Comparison of ENCODE assay signal across 28 cellular contexts in genomic region chr5:65508978-65509377, GRCh38.
"Had no signal": no experiment of that assay in that cellular context is flagged by ENCODE, and none has a peak within 500 bp of the region (broad histone marks: within the 10 kb centered on the region; RNA-seq: fewer than 3 reads in every experiment).

No MANE protein-coding gene starts in this region.

- ATAC-seq: Panc1 had no signal

- H3K36me3 Mint-ChIP-seq: activated CD4-positive, alpha-beta memory T cell treated with anti-CD3 and anti-CD28 coated beads for 36 hours had no signal

- DNase-seq: activated CD4-positive, alpha-beta memory T cell treated with anti-CD3 and anti-CD28 coated beads for 36 hours; activated CD4-positive, alpha-beta T cell treated with anti-CD3 and anti-CD28 coated beads, Interleukin-2, amount 10 ng/mL, durations not matched to agents 7 days and 5 days; activated CD4-positive, CD25-positive, alpha-beta regulatory T cell; activated CD8-positive, alpha-beta memory T cell treated with anti-CD3 and anti-CD28 coated beads for 24 hours; activated naive CD4-positive, alpha-beta T cell treated with anti-CD3 and anti-CD28 coated beads, Interleukin-2, amount 50 U/mL, for 16 hours; activated naive CD8-positive, alpha-beta T cell treated with anti-CD3 and anti-CD28 coated beads, Interleukin-2, amount 10 ng/mL, durations not matched to agents 7 days and 5 days; activated T-cell treated with anti-CD3 and anti-CD28 coated beads, Interleukin-2, amount 50 U/mL, for 48 hours; adrenal gland; anterior cingulate cortex; central memory CD4-positive, alpha-beta T cell; Karpas-422; MM.1S; NCI-H1105; NCI-H1436; NCI-H1694 treated with DMSO at 0.1 percent for 48 hours; NCI-H2029 treated with DMSO at 0.1 percent for 48 hours; NCI-H345; NCI-H510A; NCI-H526 treated with DMSO at 0.1 percent for 48 hours; NCI-H82; Right ventricle myocardium superior; RPMI8226; SJCRH30; SK-N-SH; T-helper 1 cell had no signal

- H3K9me3 Mint-ChIP-seq: activated CD4-positive, alpha-beta memory T cell treated with anti-CD3 and anti-CD28 coated beads for 36 hours; activated CD4-positive, alpha-beta T cell treated with anti-CD3 and anti-CD28 coated beads, Interleukin-2, amount 10 ng/mL, durations not matched to agents 7 days and 5 days; activated naive CD8-positive, alpha-beta T cell treated with anti-CD3 and anti-CD28 coated beads, Interleukin-2, amount 10 ng/mL, durations not matched to agents 7 days and 5 days had no signal

- H3K4me1 Mint-ChIP-seq: activated CD4-positive, alpha-beta T cell treated with anti-CD3 and anti-CD28 coated beads, Interleukin-2, amount 10 ng/mL, durations not matched to agents 7 days and 5 days; activated naive CD8-positive, alpha-beta T cell treated with anti-CD3 and anti-CD28 coated beads, Interleukin-2, amount 10 ng/mL, durations not matched to agents 7 days and 5 days had no signal

- H3K9ac ChIP-seq: SK-N-SH had no signal

- H3K27me3 Mint-ChIP-seq: activated CD4-positive, alpha-beta memory T cell treated with anti-CD3 and anti-CD28 coated beads for 36 hours; activated CD4-positive, alpha-beta T cell treated with anti-CD3 and anti-CD28 coated beads, Interleukin-2, amount 10 ng/mL, durations not matched to agents 7 days and 5 days; activated naive CD8-positive, alpha-beta T cell treated with anti-CD3 and anti-CD28 coated beads, Interleukin-2, amount 10 ng/mL, durations not matched to agents 7 days and 5 days had no signal

- H3K36me3 ChIP-seq: adrenal gland, breast epithelium had no signal

- H3K4me3 Mint-ChIP-seq: activated CD4-positive, alpha-beta memory T cell treated with anti-CD3 and anti-CD28 coated beads for 36 hours; activated CD4-positive, alpha-beta T cell treated with anti-CD3 and anti-CD28 coated beads, Interleukin-2, amount 10 ng/mL, durations not matched to agents 7 days and 5 days; activated naive CD8-positive, alpha-beta T cell treated with anti-CD3 and anti-CD28 coated beads, Interleukin-2, amount 10 ng/mL, durations not matched to agents 7 days and 5 days had no signal

- H3K27ac ChIP-seq: adrenal gland, breast epithelium, SJCRH30, VCaP had no signal

- H3K4me2 ChIP-seq: SK-N-SH had no signal

- H3K9me3 ChIP-seq: adrenal gland, breast epithelium, SK-N-SH had no signal

- H3K4me3 ChIP-seq: adrenal gland, breast epithelium, SJCRH30 had no signal

- H3K27me3 ChIP-seq: adrenal gland, breast epithelium, SJCRH30 had no signal

- H3K27ac Mint-ChIP-seq: activated CD4-positive, alpha-beta memory T cell treated with anti-CD3 and anti-CD28 coated beads for 36 hours; activated CD4-positive, alpha-beta T cell treated with anti-CD3 and anti-CD28 coated beads, Interleukin-2, amount 10 ng/mL, durations not matched to agents 7 days and 5 days; activated naive CD8-positive, alpha-beta T cell treated with anti-CD3 and anti-CD28 coated beads, Interleukin-2, amount 10 ng/mL, durations not matched to agents 7 days and 5 days had no signal

- H3K4me1 ChIP-seq: adrenal gland, breast epithelium, SJCRH30 had no signal
